ENCODE assay signal across 18 cellular contexts in the genomic region with DNA sequence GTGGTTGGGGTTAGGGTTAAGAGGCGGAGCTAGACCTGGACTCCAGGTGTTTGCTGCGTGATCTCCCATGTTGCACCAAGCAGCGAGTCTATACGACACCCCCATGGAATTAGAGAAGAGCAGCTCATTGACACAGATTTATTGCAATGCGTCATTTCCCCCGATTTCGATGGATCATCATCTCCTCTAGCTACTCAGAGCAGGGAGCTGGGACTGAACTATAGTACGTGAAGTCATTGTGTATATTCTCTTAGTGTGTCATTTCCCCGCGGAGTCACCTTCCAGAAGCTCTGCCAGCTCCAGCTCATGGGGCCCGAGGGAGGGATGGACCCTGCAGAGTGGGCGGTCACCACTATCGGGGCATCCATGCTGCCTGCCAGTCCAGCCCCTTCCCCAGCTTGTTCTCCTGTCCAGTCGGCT. TPM values are rescaled to one million over a fixed set of nuclear protein-coding genes. Genes with fewer than 3 reads are reported as not detected.
A peak's percentile ranks its signal among the peaks of the same experiment; 100 is the strongest.
DNase-seq lines count a peak whose midpoint lies in the region; ATAC-seq and TF ChIP-seq lines count a peak whose summit lies in the region.
"Had no signal": no experiment of that assay in that cellular context is flagged by ENCODE, and none has a peak within 500 bp of the region (broad histone marks: within the 10 kb centered on the region; RNA-seq: fewer than 3 reads in every experiment).

No MANE protein-coding gene starts in this region.

- no peak overlapping the region for H3K4me3 ChIP-seq in IMR-90 (ENCODE audit: insufficient read depth, low read depth, low read length)
- no peak overlapping the region for H3K4me3 ChIP-seq in mesendoderm (ENCODE audit: low read length)
- H3K4me3 ChIP-seq: colonic mucosa, PC-9 had no signal

- in situ Hi-C loops in IMR-90 (cut with MboI; ENCODE audit: low sequenced_read_pairs), result loop anchor here (5.0 kb wide), 1 partner anchor 36 kb away; no protein-coding TSS in a partner anchor

- no peaks in the 10 kb centered on the region for H4K20me1 ChIP-seq in IMR-90 (ENCODE audit: insufficient read depth, low read length)

- peaks cover 14% of the 10 kb centered on the region for H3K4me1 ChIP-seq in IMR-90 (ENCODE audit: control insufficient read depth, insufficient read depth, low read length)
- no peaks in the 10 kb centered on the region for H3K4me1 ChIP-seq in mesendoderm (ENCODE audit: control insufficient read depth, low read depth, low read length)
- H3K4me1 ChIP-seq: colonic mucosa had no signal

- dilution Hi-C loops in IMR-90 (cut with HindIII; ENCODE audit: low sequenced_read_pairs, unreplicated experiment), result no loop called here

- H3K36me3 ChIP-seq in IMR-90 (ENCODE audit: control insufficient read depth, insufficient read depth, low read length) (no peaks in the 10 kb centered on the region), mesendoderm (ENCODE audit: control insufficient read depth, insufficient read depth, low read length) (no peaks in the 10 kb centered on the region)
- H3K36me3 ChIP-seq: BE2C, colonic mucosa had no signal

- peak; percentile 25; the same call in 1 of the 2 replicates for ATAC-seq in IMR-90 (ENCODE audit: low read depth)
- ATAC-seq: activated T-helper 17 cell treated with anti-CD3 and anti-CD28 coated beads, Interleukin-2, amount 50 U/mL, for 72 hours; esophagus mucosa; naive thymus-derived CD8-positive, alpha-beta T cell had no signal

- 64% methylated on average over 3 of the region's 14 CpGs; no CpG with 5 or more reads in 1 of the 2 experiments for WGBS in IMR-90 (ENCODE audit: extremely low coverage in 2 of 2, insufficient read length in 1 of 2), 2 experiments
- WGBS in mesendoderm (ENCODE audit: extremely low coverage, insufficient coverage, low lambda C conversion rate), result no CpG with 5 or more reads among the region's 14 CpGs

- DNase-seq in EL, result peak; percentile 23
- DNase-seq in IMR-90, result peak; percentile 90
- peak; percentile 21 to 91 for DNase-seq in dermis microvascular lymphatic vessel endothelial cell (ENCODE audit: low read depth in 2 of 2)
- DNase-seq in mesendoderm, result no peak
- no peak for DNase-seq in anterior cingulate cortex (lab: John Stamatoyannopoulos, UW)
- DNase-seq in NCI-H524 (lab: John Stamatoyannopoulos, UW), result no peak
- DNase-seq in AG20443 (ENCODE audit: low spot score), result no peak
- no peak for DNase-seq in caudate nucleus (lab: John Stamatoyannopoulos, UW)
- DNase-seq: activated CD4-positive, alpha-beta T cell treated with anti-CD3 and anti-CD28 coated beads, Interleukin-2, amount 50 U/mL, for 48 hours; amygdala; BE2C; colonic mucosa; naive thymus-derived CD8-positive, alpha-beta T cell; NCI-H146; PC-9; retina had no signal

- TF ChIP-seq RAD21 in IMR-90 (IDR thresholded peaks at IDR 0.05; ENCODE audit: low read length), result no peak; the same call in 1 of the 2 replicates

- no peak overlapping the region for H3K56ac ChIP-seq in IMR-90 (ENCODE audit: extremely low read depth, insufficient read depth, low read length)
- no peak overlapping the region for H3K56ac ChIP-seq in mesendoderm (ENCODE audit: low read length)

- TF ChIP-seq CTCF in IMR-90 (conservative IDR thresholded peaks at IDR 0.05; ENCODE audit: low read depth, low read length), result no peak

- H3K9ac ChIP-seq in IMR-90 (ENCODE audit: low read depth, low read length) (no peak overlapping the region), mesendoderm (ENCODE audit: low read length) (no peak overlapping the region)

- no peak overlapping the region for H3K27ac ChIP-seq in IMR-90 (ENCODE audit: insufficient read depth, low read length)
- H3K27ac ChIP-seq in mesendoderm (ENCODE audit: low read depth, low read length), result no peak overlapping the region
- H3K27ac ChIP-seq in caudate nucleus (ENCODE audit: low read depth, low read length), result no peak overlapping the region
- H3K27ac ChIP-seq: colonic mucosa, PC-9 had no signal

- no TSS peak for BruUV-seq in IMR-90 (replicated peaks; lab: Mats Ljungman, UMichigan)

- 0 out of 2 replicates have a peak, but pooled peaks have one; percentile 9 for TF ChIP-seq POLR2A in IMR-90 (IDR thresholded peaks at IDR 0.05; ENCODE audit: low read depth, low read length)

- peak overlapping the region; percentile 17 for H2AK9ac ChIP-seq in IMR-90 (replicated peaks; ENCODE audit: low read depth, low read length, poor library complexity)

- H3K4ac ChIP-seq in IMR-90 (ENCODE audit: low read depth, low read length), result peak overlapping the region; percentile 33
- no peak overlapping the region for H3K4ac ChIP-seq in mesendoderm (ENCODE audit: low read depth, low read length)

- POLR2A ChIA-PET in IMR-90 (lab: Charles Lee; ENCODE audit: unreplicated experiment), result no interaction called here

- H4K91ac ChIP-seq in IMR-90 (ENCODE audit: insufficient read depth, low read depth, low read length), result peak overlapping the region; percentile 38

- intact Hi-C loops in IMR-90 (cut with micrococcal nuclease), result no loop called here

- peak overlapping the region; percentile 22 for H3K14ac ChIP-seq in IMR-90 (replicated peaks; ENCODE audit: low read depth, low read length)

- peaks cover 18% of the 10 kb centered on the region for H3K9me1 ChIP-seq in IMR-90 (ENCODE audit: insufficient read depth, low read length)

- H2AFZ ChIP-seq in IMR-90 (replicated peaks; ENCODE audit: low read length, poor library complexity), result peak overlapping the region; percentile 84
- H2AFZ ChIP-seq: PC-9 had no signal

- H4K8ac ChIP-seq in IMR-90 (ENCODE audit: low read depth in 2 of 2, low read length in 2 of 2) (peak overlapping the region in 1 of 2 experiments; percentile 55; a peak in 2 of 4 replicates), mesendoderm (ENCODE audit: low read depth, low read length) (no peak overlapping the region)

- peak overlapping the region; percentile 24; the same call in 1 of the 2 replicates for H3K18ac ChIP-seq in IMR-90 (ENCODE audit: low read depth, low read length)
- no peak overlapping the region for H3K18ac ChIP-seq in mesendoderm (ENCODE audit: low read length)

- H3K79me2 ChIP-seq in mesendoderm (ENCODE audit: control insufficient read depth, insufficient read depth, low read length), result no peaks in the 10 kb centered on the region

- H3K23ac ChIP-seq in IMR-90 (ENCODE audit: low read depth, low read length) (no peak overlapping the region; the same call in 1 of the 2 replicates), mesendoderm (ENCODE audit: low read length) (peak overlapping the region; percentile 80)

- CTCF ChIA-PET in IMR-90 (lab: Yijun Ruan, JAX), result no interaction called here

- H3K27me3 ChIP-seq in IMR-90 (ENCODE audit: control insufficient read depth, insufficient read depth, low read length) (0 out of 2 replicates have a peak, but pooled peaks cover 1% of the 10 kb centered on the region), mesendoderm (ENCODE audit: insufficient read depth, low read length, poor library complexity) (no peaks in the 10 kb centered on the region)
- H3K27me3 ChIP-seq: colonic mucosa had no signal

- H3K9me3 ChIP-seq in IMR-90 (ENCODE audit: control insufficient read depth, insufficient read depth, low read length), result no peaks in the 10 kb centered on the region
- H3K9me3 ChIP-seq: BE2C, colonic mucosa had no signal

- H4K5ac ChIP-seq in IMR-90 (ENCODE audit: low read depth, low read length) (peak overlapping the region; percentile 1; the same call in 1 of the 2 replicates), mesendoderm (ENCODE audit: low read length) (no peak overlapping the region)

- H2AK5ac ChIP-seq in IMR-90 (ENCODE audit: low read depth, low read length), result peak overlapping the region; percentile 73; the same call in 1 of the 2 replicates
- no peak overlapping the region for H2AK5ac ChIP-seq in mesendoderm (ENCODE audit: low read length)

- peak overlapping the region; percentile 45; the same call in 1 of the 2 replicates for H2BK20ac ChIP-seq in IMR-90 (ENCODE audit: low read depth, low read length)

- H2BK15ac ChIP-seq in IMR-90 (ENCODE audit: low read depth, low read length) (no peak overlapping the region; the same call in 2 of the 3 replicates), mesendoderm (replicated peaks; ENCODE audit: low read depth) (no peak overlapping the region)

- H3K4me2 ChIP-seq in IMR-90 (ENCODE audit: low read depth, low read length), result peak overlapping the region; percentile 32; the same call in 1 of the 2 replicates
- no peak overlapping the region for H3K4me2 ChIP-seq in mesendoderm (ENCODE audit: low read length)
- H3K4me2 ChIP-seq: PC-9 had no signal

- 0 out of 4 replicates have a peak, but pooled peaks cover 0 to 3% of the 10 kb centered on the region in 2 experiments for H3K79me1 ChIP-seq in IMR-90 (ENCODE audit: low read depth in 1 of 2, low read length in 2 of 2)
- no peaks in the 10 kb centered on the region for H3K79me1 ChIP-seq in mesendoderm (ENCODE audit: low read length)

- H2BK120ac ChIP-seq in IMR-90 (ENCODE audit: low read depth, low read length), result peak overlapping the region; percentile 65
- no peak overlapping the region for H2BK120ac ChIP-seq in mesendoderm (ENCODE audit: low read depth, low read length)

- H2BK5ac ChIP-seq in IMR-90 (ENCODE audit: low read depth, low read length, poor library complexity, severe bottlenecking) (peak overlapping the region; percentile 82), mesendoderm (ENCODE audit: low read length) (no peak overlapping the region)

TF ChIP-seq in IMR-90, 13 proteins besides CTCF, POLR2A, EP300 and RAD21:
- TF ChIP-seq FOS (IDR thresholded peaks at IDR 0.05; ENCODE audit: low read depth, low read length), result peak; percentile 53; the same call in 1 of the 2 replicates
- no peak for TF ChIP-seq BHLHE40 (IDR thresholded peaks at IDR 0.05; ENCODE audit: low read depth, low read length)
TF ChIP-seq in IMR-90: peak in this region for 1.

RNA-seq across cellular contexts. Expression of a gene that starts 7.5 kb away (rescaled TPM):
- total RNA-seq in IMR-90 (2012; rRNA removed), result 19.4 and 25.3 TPM in 2 replicates
- polyA plus RNA-seq in IMR-90 (2012; rRNA removed), result 10.6 and 15.6 TPM in 2 replicates
- 5.8 and 8.5 TPM in 2 replicates for polyA plus RNA-seq in IMR-90 (2012; cell fraction: cytosol; rRNA removed)
- polyA plus RNA-seq in IMR-90 (2012; cell fraction: nucleus; rRNA removed; ENCODE audit: low replicate concordance), result 28.1 and 43.3 TPM in 2 replicates
- total RNA-seq in dermis microvascular lymphatic vessel endothelial cell, result 25.5 and 33.9 TPM in 2 replicates
- 3.0 TPM for polyA plus RNA-seq in mesendoderm (2013, experiment 1 of 2)
- polyA plus RNA-seq in mesendoderm (2013, experiment 2 of 2), result 3.0 TPM

RNA-seq across cellular contexts. Expression of a gene that starts 48.9 kb away (rescaled TPM):
- total RNA-seq in IMR-90 (2012; rRNA removed), result 12.0 and 13.6 TPM in 2 replicates
- polyA plus RNA-seq in IMR-90 (2012; rRNA removed), result 6.8 and 7.8 TPM in 2 replicates
- polyA plus RNA-seq in IMR-90 (2012; cell fraction: cytosol; rRNA removed), result 2.4 and 2.8 TPM in 2 replicates
- polyA plus RNA-seq in IMR-90 (2012; cell fraction: nucleus; rRNA removed; ENCODE audit: low replicate concordance), result 4.6 and 22.7 TPM in 2 replicates
- 3.0 and 4.2 TPM in 2 replicates for total RNA-seq in dermis microvascular lymphatic vessel endothelial cell
- 5.3 TPM for polyA plus RNA-seq in mesendoderm (2013, experiment 1 of 2)
- 5.8 TPM for polyA plus RNA-seq in mesendoderm (2013, experiment 2 of 2)

Comparison
In these comparisons a context has a peak if more than half of its experiments do, and no peak if none do; other contexts are left out.
1. DNase-seq: peak in EL (single experiment), IMR-90 (single experiment) and dermis microvascular lymphatic vessel endothelial cell (2 of 2); none in mesendoderm (single experiment), anterior cingulate cortex (0 of 58), NCI-H524 (0 of 2), AG20443 (single experiment) and caudate nucleus (0 of 61).